ENCODE assay signal across 8 cellular contexts in genomic region chr22:28801845-28802594, GRCh38. TPM values are rescaled to one million over a fixed set of nuclear protein-coding genes. Genes with fewer than 3 reads are reported as not detected.
DNase-seq lines count a peak whose midpoint lies in the region; ATAC-seq, FAIRE-seq and TF ChIP-seq lines count a peak whose summit lies in the region.

No MANE protein-coding gene starts in this region.

- peaks cover 0 to 22% (median 15%) of the 10 kb centered on the region in 3 donors for H3K36me3 ChIP-seq in pancreas

- DNase-seq in GDM1 (lab: John Stamatoyannopoulos, UW) = peak; percentile 59
- peak; percentile 36 for DNase-seq in NCI-H446 treated with DMSO at 0.1 percent for 48 hours (lab: John Stamatoyannopoulos, UW)
- peak; percentile 35 for DNase-seq in dermis blood vessel endothelial cell
- DNase-seq in pancreas = peak in 4 of 6 donors; percentile 66 to 82 (median 80)
- DNase-seq in NCI-H1417 (lab: John Stamatoyannopoulos, UW) = no peak
- DNase-seq in inferior parietal cortex (ENCODE audit: extremely low spot score) = no peak
- no peak for DNase-seq in NCI-H748 (lab: John Stamatoyannopoulos, UW; ENCODE audit: unreplicated experiment)

- intact Hi-C loops in pancreas (cut with DNase I) = no loop called here

- H3K4me3 ChIP-seq in pancreas = peak overlapping the region in 3 of 4 donors; percentile 82 to 94 (median 93)

- WGBS in pancreas, 2 donors = 9% methylated on average over 14 of the region's 14 CpGs

- H3K9me3 ChIP-seq in pancreas = no peaks in the 10 kb centered on the region

- peaks cover 0 to 10% (median 4%) of the 10 kb centered on the region in 3 donors for H3K4me1 ChIP-seq in pancreas

- ATAC-seq in pancreas (peak; percentile 46 to 55 (median 50)), GM21526 (IDR thresholded peaks at IDR 0.05; ENCODE audit: low FRiP score, unreplicated experiment) (no peak)

- FAIRE-seq in pancreas (lab: Jason Lieb, UNC) = no peak

- no peaks in the 10 kb centered on the region for H3K27me3 ChIP-seq in pancreas

- no peak for TF ChIP-seq CTCF in pancreas (IDR thresholded peaks at IDR 0.05)

- peak overlapping the region; percentile 97 to 100 (median 100) for H3K27ac ChIP-seq in pancreas

RNA-seq across cellular contexts. Expression of gene XBP1, which starts 1.7 kb away (rescaled TPM):
- total RNA-seq in dermis blood vessel endothelial cell (93.3 and 165 TPM in 2 replicates), pancreas (100 to 1,000 TPM; 505 to 974 (median 718) TPM)
- polyA plus RNA-seq in pancreas = 100 to 1,000 TPM; 178 to 250 TPM

RNA-seq across cellular contexts. Expression of gene CCDC117, which starts 29.5 kb away (rescaled TPM):
- total RNA-seq in dermis blood vessel endothelial cell (23.8 and 30.1 TPM in 2 replicates), pancreas (10 to 100 TPM in 3 of 6 donors, 1 to 10 TPM in 3; 7.8 to 15.7 (median 10.0) TPM)
- polyA plus RNA-seq in pancreas = 1 to 10 TPM; 5.1 to 5.3 TPM

Comparison
In these comparisons a context has a peak if more than half of its experiments do, and no peak if none do; other contexts are left out.
1. DNase-seq: peak in GDM1 (single experiment), NCI-H446 treated with DMSO at 0.1 percent for 48 hours (single experiment), dermis blood vessel endothelial cell (single experiment) and pancreas (4 of 6); none in NCI-H1417 (0 of 3), inferior parietal cortex (single experiment) and NCI-H748 (single experiment).